Comparison of ENCODE assay signal across 8 cellular contexts in the genomic region with DNA sequence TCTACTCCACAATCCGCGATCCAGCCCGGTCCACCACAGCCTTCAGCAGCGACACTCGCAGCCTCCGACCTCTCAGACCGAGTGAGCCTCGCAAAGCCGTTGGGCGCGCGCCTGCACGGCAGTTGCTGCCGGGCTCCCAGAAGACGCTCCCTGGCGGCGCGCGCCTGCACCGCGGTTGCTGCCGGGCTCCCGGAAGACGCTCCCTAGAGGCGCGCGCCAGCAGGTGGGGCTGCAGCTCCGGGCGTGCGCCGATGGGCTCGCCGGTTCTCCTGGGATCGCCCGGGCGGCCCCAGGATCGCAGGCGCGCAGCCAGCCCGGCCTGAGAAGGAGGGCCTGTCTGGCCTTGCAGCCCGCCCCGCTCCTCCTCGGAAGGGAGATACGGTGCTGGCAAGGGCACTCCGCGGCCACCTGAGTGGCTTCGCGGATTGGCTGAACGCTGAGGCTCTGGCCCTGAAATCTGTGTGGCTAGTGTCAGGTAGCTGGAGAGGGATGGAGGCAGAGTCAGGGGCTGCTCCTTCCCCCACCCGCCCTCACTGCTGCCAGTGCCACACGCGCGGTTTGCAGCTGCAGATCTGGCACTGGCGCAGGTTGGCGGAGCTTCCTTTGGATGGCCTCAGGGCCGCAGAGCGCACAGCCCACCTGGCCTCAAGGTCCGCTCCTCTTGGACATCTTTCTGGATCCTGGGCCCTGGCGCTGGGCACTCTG.
DNase-seq lines count a peak whose midpoint lies in the region; ATAC-seq and TF ChIP-seq lines count a peak whose summit lies in the region.
"Not testable (repeated sequence)": the region's sequence is repeated elsewhere in the genome, so short reads cannot be mapped to it uniquely, and the experiment has no call there.

No MANE protein-coding gene starts in this region.

- H3K4me3 ChIP-seq in CD4-positive, alpha-beta memory T cell (ENCODE audit: low read length in 2 of 2); mesendoderm (ENCODE audit: low read length): not testable (repeated sequence)
- peak overlapping the region; percentile 25 for H3K4me3 ChIP-seq in OCI-LY1 (ENCODE audit: low read depth, low read length, poor library complexity, severe bottlenecking)
- peak overlapping the region in 3 of 4 donors; percentile 33 to 59 (median 39) for H3K4me3 ChIP-seq in esophagus squamous epithelium

- not testable (repeated sequence) for H3K27me3 Mint-ChIP-seq in CD4-positive, alpha-beta memory T cell; activated T-helper 17 cell treated with anti-CD3 and anti-CD28 coated beads, Interleukin-2, amount 50 U/mL, for 72 hours

- H3K4me2 ChIP-seq in OCI-LY1 (ENCODE audit: low read length); mesendoderm (ENCODE audit: low read length): not testable (repeated sequence)

- WGBS in esophagus squamous epithelium, 2 donors: no CpG with 5 or more reads among the region's 59 CpGs
- no CpG with 5 or more reads among the region's 59 CpGs for WGBS in mesendoderm (ENCODE audit: extremely low coverage, insufficient coverage, low lambda C conversion rate)

- not testable (repeated sequence) for H4K20me1 ChIP-seq in OCI-LY1 (ENCODE audit: insufficient read depth, low read length)

- H3K9me3 ChIP-seq in CD4-positive, alpha-beta memory T cell (ENCODE audit: control insufficient read depth in 1 of 2, low read length in 2 of 2); OCI-LY1 (ENCODE audit: low read length); esophagus squamous epithelium: not testable (repeated sequence)

- not testable (repeated sequence) for H2BK120ac ChIP-seq in mesendoderm (ENCODE audit: low read depth, low read length)

- not testable (repeated sequence) for H3K4me3 Mint-ChIP-seq in CD4-positive, alpha-beta memory T cell; activated T-helper 17 cell treated with anti-CD3 and anti-CD28 coated beads, Interleukin-2, amount 50 U/mL, for 72 hours

- H3K36me3 ChIP-seq in CD4-positive, alpha-beta memory T cell (ENCODE audit: insufficient read depth, low read length); OCI-LY1 (ENCODE audit: insufficient read depth, low read length); esophagus squamous epithelium; mesendoderm (ENCODE audit: control insufficient read depth, insufficient read depth, low read length): not testable (repeated sequence)

- CTCF ChIA-PET in CD4-positive, alpha-beta memory T cell (lab: Charles Lee; ENCODE audit: partially characterized antibody): not testable (repeated sequence)

- not testable (repeated sequence) for H3K9me2 ChIP-seq in OCI-LY1 (ENCODE audit: low read depth, low read length)

- H3F3A ChIP-seq in OCI-LY1 (ENCODE audit: insufficient read depth, low read length): not testable (repeated sequence)

- not testable (repeated sequence) for TF ChIP-seq CTCF in OCI-LY1 (IDR thresholded peaks at IDR 0.05; ENCODE audit: low read length)
- peak in 3 of 6 experiments; percentile 16 to 45 (median 36) for TF ChIP-seq CTCF in esophagus squamous epithelium (IDR thresholded peaks at IDR 0.05)

- peak in 4 of 5 donors; percentile 3 to 22 (median 14) for DNase-seq in CD4-positive, alpha-beta memory T cell
- DNase-seq in esophagus squamous epithelium (lab: John Stamatoyannopoulos, UW): not testable (repeated sequence)
- peak; percentile 85 for DNase-seq in mesendoderm
- DNase-seq in stimulated activated CD4-positive, alpha-beta T cell treated with anti-CD3 and anti-CD28 coated beads, Interleukin-4, amount 100 ng/mL, for 48 hours (ENCODE audit: low read depth in 2 of 2): peak; percentile 33 to 34

- not testable (repeated sequence) for H2AK5ac ChIP-seq in mesendoderm (ENCODE audit: low read length)

- not testable (repeated sequence) for H3K9me3 Mint-ChIP-seq in CD4-positive, alpha-beta memory T cell; activated T-helper 17 cell treated with anti-CD3 and anti-CD28 coated beads, Interleukin-2, amount 50 U/mL, for 72 hours

- not testable (repeated sequence) for H4K8ac ChIP-seq in mesendoderm (ENCODE audit: low read depth, low read length)

- H3K56ac ChIP-seq in mesendoderm (ENCODE audit: low read length): not testable (repeated sequence)

- H3K4me1 Mint-ChIP-seq in CD4-positive, alpha-beta memory T cell; activated T-helper 17 cell treated with anti-CD3 and anti-CD28 coated beads, Interleukin-2, amount 50 U/mL, for 72 hours: not testable (repeated sequence)

- not testable (repeated sequence) for H3K4me1 ChIP-seq in CD4-positive, alpha-beta memory T cell (ENCODE audit: insufficient read depth, low read length); OCI-LY1 (ENCODE audit: insufficient read depth, low read length, severe bottlenecking); esophagus squamous epithelium; mesendoderm (ENCODE audit: control insufficient read depth, low read depth, low read length)

- H3K27me3 ChIP-seq in CD4-positive, alpha-beta memory T cell (ENCODE audit: insufficient read depth, low read length); OCI-LY1 (ENCODE audit: insufficient read depth, low read length); esophagus squamous epithelium; mesendoderm (ENCODE audit: insufficient read depth, low read length, poor library complexity): not testable (repeated sequence)

- not testable (repeated sequence) for H4K5ac ChIP-seq in mesendoderm (ENCODE audit: low read length)

- H2BK5ac ChIP-seq in mesendoderm (ENCODE audit: low read length): not testable (repeated sequence)

- H2AFZ ChIP-seq in OCI-LY1 (ENCODE audit: low read length): not testable (repeated sequence)

- not testable (repeated sequence) for H3K79me1 ChIP-seq in mesendoderm (ENCODE audit: low read length)

- not testable (repeated sequence) for H3K23ac ChIP-seq in mesendoderm (ENCODE audit: low read length)

- not testable (repeated sequence) for H3K4ac ChIP-seq in mesendoderm (ENCODE audit: low read depth, low read length)

- TF ChIP-seq POLR2A in esophagus squamous epithelium (IDR thresholded peaks at IDR 0.05): not testable (repeated sequence)

- ATAC-seq in GM19452 (IDR thresholded peaks at IDR 0.05; ENCODE audit: unreplicated experiment): peak; percentile 100
- peak; percentile 100 for ATAC-seq in HG03045 (IDR thresholded peaks at IDR 0.05; ENCODE audit: unreplicated experiment)
- ATAC-seq in activated T-helper 17 cell treated with anti-CD3 and anti-CD28 coated beads, Interleukin-2, amount 50 U/mL, for 72 hours (replicated peaks): peak; percentile 98

- not testable (repeated sequence) for H3K27ac Mint-ChIP-seq in CD4-positive, alpha-beta memory T cell; activated T-helper 17 cell treated with anti-CD3 and anti-CD28 coated beads, Interleukin-2, amount 50 U/mL, for 72 hours

- not testable (repeated sequence) for H3K9ac ChIP-seq in OCI-LY1 (ENCODE audit: low read length); mesendoderm (ENCODE audit: low read length)

- H2BK15ac ChIP-seq in mesendoderm (replicated peaks; ENCODE audit: low read depth): not testable (repeated sequence)

- not testable (repeated sequence) for H3K27ac ChIP-seq in CD4-positive, alpha-beta memory T cell (ENCODE audit: low read depth, low read length); OCI-LY1 (ENCODE audit: low read depth, low read length, poor library complexity, severe bottlenecking); esophagus squamous epithelium; mesendoderm (ENCODE audit: low read depth, low read length)

- H3K36me3 Mint-ChIP-seq in CD4-positive, alpha-beta memory T cell; activated T-helper 17 cell treated with anti-CD3 and anti-CD28 coated beads, Interleukin-2, amount 50 U/mL, for 72 hours (ENCODE audit: low read depth): not testable (repeated sequence)

- POLR2A ChIA-PET in CD4-positive, alpha-beta memory T cell (lab: Charles Lee; ENCODE audit: partially characterized antibody): not testable (repeated sequence)

- H3K79me2 ChIP-seq in OCI-LY1 (ENCODE audit: insufficient read depth, low read length); mesendoderm (ENCODE audit: control insufficient read depth, insufficient read depth, low read length): not testable (repeated sequence)

- not testable (repeated sequence) for H3K18ac ChIP-seq in mesendoderm (ENCODE audit: low read length)

- intact Hi-C loops in CD4-positive, alpha-beta memory T cell (cut with micrococcal nuclease); esophagus squamous epithelium (cut with DNase I): not testable (repeated sequence)
